In genomic region chr19:49875177-49875576, GRCh38 we compare ENCODE assay signal across 1 cellular context.
TF ChIP-seq lines count a peak whose summit lies in the region.

No MANE protein-coding gene starts in this region.

TF ChIP-seq in K562, 482 proteins besides CTCF, POLR2A, EP300 and RAD21:
- TF ChIP-seq ZFP36 (IDR thresholded peaks at IDR 0.05; ENCODE audit: low read depth, low read length, partially characterized antibody), result peak; percentile 57
- TF ChIP-seq HDAC6 (IDR thresholded peaks at IDR 0.05; ENCODE audit: low read depth, low read length), result no peak
- TF ChIP-seq CTBP1 (IDR thresholded peaks at IDR 0.05; ENCODE audit: borderline replicate concordance), result no peak
- TF ChIP-seq HDAC3 (IDR thresholded peaks at IDR 0.05; ENCODE audit: borderline replicate concordance, partially characterized antibody), result no peak
TF ChIP-seq in K562: peak in this region for 1.
